In the genomic region with DNA sequence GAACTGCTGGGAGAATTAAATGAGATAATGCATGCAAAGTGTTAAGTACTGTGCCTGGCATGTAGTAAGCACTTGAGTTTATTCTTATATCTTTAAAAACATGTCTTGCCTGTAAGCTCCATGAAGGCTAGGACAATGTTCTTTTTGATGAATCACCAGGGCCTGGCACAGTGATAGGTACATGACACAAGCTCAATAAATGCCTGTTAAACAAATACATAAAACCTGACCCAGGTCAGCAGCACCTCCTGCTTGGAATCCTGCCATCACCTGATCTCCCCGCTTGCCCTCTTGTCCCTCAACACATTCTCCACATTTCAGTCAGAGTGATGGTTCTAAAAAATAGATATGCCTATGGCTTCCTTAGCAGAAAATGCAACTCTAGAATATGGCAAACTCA, we compare ENCODE assay signal across 20 cellular contexts.
DNase-seq lines count a peak whose midpoint lies in the region; ATAC-seq and TF ChIP-seq lines count a peak whose summit lies in the region.
"Had no signal": no experiment of that assay in that cellular context is flagged by ENCODE, and none has a peak within 500 bp of the region (broad histone marks: within the 10 kb centered on the region; RNA-seq: fewer than 3 reads in every experiment).

No MANE protein-coding gene starts in this region.

- DNase-seq in Caki2 (ENCODE audit: low read depth): peak; percentile 17
- DNase-seq in NCI-H69 (lab: John Stamatoyannopoulos, UW): peak; percentile 39
- DNase-seq in epithelial cell of esophagus (ENCODE audit: low read depth): peak; percentile 65
- peak; percentile 60 to 76 (median 64) for DNase-seq in mucosa of descending colon
- no peak for DNase-seq in KBM-7
- DNase-seq in H7: no peak
- no peak for DNase-seq in mesenchymal stem cell
- DNase-seq: activated CD4-positive, alpha-beta T cell treated with anti-CD3 and anti-CD28 coated beads, Interleukin-2, amount 10 ng/mL, durations not matched to agents 7 days and 5 days; activated naive CD8-positive, alpha-beta T cell treated with anti-CD3 and anti-CD28 coated beads for 36 hours; C1 segment of cervical spinal cord; GOT3; heart right ventricle; Karpas-422; NCI-H1092 treated with DMSO at 0.1 percent for 48 hours; right cardiac atrium; SHP77; T-helper 1 cell had no signal

- H3K4ac ChIP-seq in mesenchymal stem cell (ENCODE audit: low read depth in 1 of 2, low read length in 2 of 2): no peak overlapping the region

- H3K9me3 ChIP-seq in mucosa of descending colon (no peaks in the 10 kb centered on the region), mesenchymal stem cell (ENCODE audit: control insufficient read depth, low read length) (no peaks in the 10 kb centered on the region)
- H3K9me3 ChIP-seq: heart right ventricle, suprapubic skin had no signal

- no peak overlapping the region for H3K27ac ChIP-seq in mesenchymal stem cell (ENCODE audit: low read length, poor library complexity, severe bottlenecking)
- H3K27ac ChIP-seq: heart right ventricle, suprapubic skin had no signal

- H2BK15ac ChIP-seq in mesenchymal stem cell (ENCODE audit: low read depth, poor library complexity, severe bottlenecking): no peak overlapping the region

- H2AK5ac ChIP-seq in mesenchymal stem cell (ENCODE audit: low read length, severe bottlenecking): no peak overlapping the region

- TF ChIP-seq CTCF in epithelial cell of esophagus (IDR thresholded peaks at IDR 0.05; ENCODE audit: insufficient read depth, low read depth, low read length, missing control alignments) (no peak), mucosa of descending colon (IDR thresholded peaks at IDR 0.05) (no peak)

- H3K4me1 ChIP-seq in mucosa of descending colon (ENCODE audit: low read depth) (no peaks in the 10 kb centered on the region), mesenchymal stem cell (ENCODE audit: control insufficient read depth, insufficient read depth, low read depth, low read length) (peaks cover 3% of the 10 kb centered on the region)

- ATAC-seq in mucosa of descending colon (peak; percentile 94), HG02571 (IDR thresholded peaks at IDR 0.05; ENCODE audit: unreplicated experiment) (no peak)
- ATAC-seq: heart right ventricle, right cardiac atrium had no signal

- H3K14ac ChIP-seq in mesenchymal stem cell (ENCODE audit: low read length in 2 of 2): no peak overlapping the region

- H3K9ac ChIP-seq in mesenchymal stem cell (ENCODE audit: low read length): no peak overlapping the region

- no peak overlapping the region for H3K18ac ChIP-seq in mesenchymal stem cell (ENCODE audit: low read depth in 1 of 2, low read length in 2 of 2)

- H2BK120ac ChIP-seq in mesenchymal stem cell (ENCODE audit: low read depth, low read length): no peak overlapping the region

- no peak overlapping the region for H3K23ac ChIP-seq in mesenchymal stem cell (ENCODE audit: low read length in 2 of 2)

- 100% methylated on average over 1 of the region's 1 CpG for WGBS in mesenchymal stem cell

- H2AFZ ChIP-seq in mesenchymal stem cell (ENCODE audit: low read depth, low read length): no peak overlapping the region

- in situ Hi-C loops in Caki2 (cut with HindIII; ENCODE audit: low pct_unique_long_range_greater_than_20kb, low sequenced_read_pairs): no loop called here
- in situ Hi-C loops in KBM-7 (cut with MboI; ENCODE audit: low pct_unique_long_range_greater_than_20kb, low sequenced_read_pairs): no loop called here

- H4K8ac ChIP-seq in mesenchymal stem cell (ENCODE audit: low read length): no peak overlapping the region

- H2BK5ac ChIP-seq in mesenchymal stem cell (ENCODE audit: low read depth, low read length, poor library complexity, severe bottlenecking): no peak overlapping the region

- intact Hi-C loops in mucosa of descending colon (cut with DNase I, micrococcal nuclease): no loop called here

- no peaks in the 10 kb centered on the region for H3K27me3 ChIP-seq in H7 (ENCODE audit: control insufficient read depth, insufficient read depth, low read length)
- no peaks in the 10 kb centered on the region for H3K27me3 ChIP-seq in mesenchymal stem cell (ENCODE audit: control insufficient read depth in 1 of 2, insufficient read depth in 1 of 2, low read length in 2 of 2)
- H3K27me3 ChIP-seq: heart right ventricle, suprapubic skin had no signal

- H3K4me2 ChIP-seq in mesenchymal stem cell (ENCODE audit: low read length, poor library complexity, severe bottlenecking): no peak overlapping the region

- H3K36me3 ChIP-seq in mucosa of descending colon (ENCODE audit: low read depth): no peaks in the 10 kb centered on the region
- H3K36me3 ChIP-seq in H7 (replicated peaks; ENCODE audit: control insufficient read depth, insufficient read depth, low read length): no peaks in the 10 kb centered on the region
- H3K36me3 ChIP-seq in mesenchymal stem cell (ENCODE audit: control insufficient read depth in 1 of 2, insufficient read depth in 2 of 2, low read depth in 1 of 2, low read length in 2 of 2): no peaks in the 10 kb centered on the region
- H3K36me3 ChIP-seq: heart right ventricle, suprapubic skin had no signal

- H4K91ac ChIP-seq in mesenchymal stem cell (ENCODE audit: low read length): no peak overlapping the region

- H3K4me3 ChIP-seq in epithelial cell of esophagus (ENCODE audit: low read length) (no peak overlapping the region), mucosa of descending colon (no peak overlapping the region), H7 (ENCODE audit: insufficient read depth, low read depth, low read length) (no peak overlapping the region), mesenchymal stem cell (ENCODE audit: insufficient read depth in 1 of 2, low read depth in 1 of 2, low read length in 2 of 2) (no peak overlapping the region)
- H3K4me3 ChIP-seq: heart right ventricle, lung, suprapubic skin had no signal

- H3K79me1 ChIP-seq in mesenchymal stem cell (replicated peaks; ENCODE audit: low read length, poor library complexity, severe bottlenecking): no peaks in the 10 kb centered on the region

- H2BK12ac ChIP-seq in mesenchymal stem cell (ENCODE audit: low read length in 2 of 2): no peak overlapping the region

Comparison
In these comparisons a context has a peak if more than half of its experiments do, and no peak if none do; other contexts are left out.
1. DNase-seq: peak in Caki2 (single experiment), NCI-H69 (single experiment), epithelial cell of esophagus (single experiment) and mucosa of descending colon (3 of 3); none in KBM-7 (single experiment), H7 (single experiment) and mesenchymal stem cell (single experiment).